ENCODE assay signal across 8 cellular contexts in the genomic region with DNA sequence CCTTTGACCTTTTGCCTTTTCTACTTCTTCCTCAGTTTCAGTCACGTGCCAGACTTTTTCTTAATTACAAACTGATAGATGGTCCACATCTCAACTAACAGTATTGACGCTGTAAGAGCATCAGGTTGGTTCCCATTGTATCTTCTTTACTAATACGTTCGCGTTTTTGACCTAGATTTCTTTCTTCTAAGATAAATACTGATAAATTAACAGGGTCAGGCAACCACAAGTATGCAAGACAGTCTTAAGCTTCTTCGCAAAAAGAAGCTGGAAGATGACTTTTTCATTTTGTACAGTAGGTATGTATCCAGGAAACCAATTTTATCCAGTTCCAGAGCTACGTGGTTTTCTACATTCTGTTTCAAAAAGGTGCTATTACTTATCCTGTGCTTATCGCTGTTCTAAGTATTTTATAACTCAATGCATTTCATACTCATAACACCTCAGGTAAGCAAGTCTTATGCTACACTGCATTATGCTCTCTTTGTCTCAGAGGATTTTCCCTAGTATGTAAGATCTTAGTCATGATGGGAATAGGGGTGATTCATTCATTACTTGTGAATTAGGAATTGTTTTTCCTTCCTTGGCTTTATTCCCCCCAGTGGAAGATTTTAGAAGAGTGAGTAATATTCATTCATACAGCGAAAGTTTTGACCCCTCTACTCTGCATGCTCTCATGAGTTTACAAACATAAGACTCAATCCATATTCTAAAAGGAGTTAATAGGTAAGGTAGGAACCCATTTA. TPM values are rescaled to one million over a fixed set of nuclear protein-coding genes. Genes with fewer than 3 reads are reported as not detected.
A peak's percentile ranks its signal among the peaks of the same experiment; 100 is the strongest.
DNase-seq lines count a peak whose midpoint lies in the region; ATAC-seq and TF ChIP-seq lines count a peak whose summit lies in the region.

No MANE protein-coding gene starts in this region.

- H3K27ac ChIP-seq in WERI-Rb-1, result peak overlapping the region; percentile 95; the same call in 1 of the 2 replicates

- peaks cover 28% of the 10 kb centered on the region for H3K4me1 ChIP-seq in skeletal muscle satellite cell (ENCODE audit: control insufficient read depth, insufficient read depth, low read length)

- H3K9me3 ChIP-seq in WERI-Rb-1 (ENCODE audit: severe bottlenecking) (no peaks in the 10 kb centered on the region), skeletal muscle satellite cell (replicated peaks; ENCODE audit: low read length) (no peaks in the 10 kb centered on the region)

- no peak for DNase-seq in activated T-cell treated with anti-CD3 and anti-CD28 coated beads, Interleukin-2, amount 50 U/mL, for 24 hours
- DNase-seq in activated T-cell treated with anti-CD3 and anti-CD28 coated beads, Interleukin-2, amount 50 U/mL, for 1 hour, result no peak
- DNase-seq in WERI-Rb-1 (no peak), glomerular visceral epithelial cell (ENCODE audit: extremely low spot score) (peak; percentile 48)
- no peak for DNase-seq in activated CD8-positive, alpha-beta memory T cell treated with anti-CD3 and anti-CD28 coated beads for 24 hours

- peaks cover 62% of the 10 kb centered on the region for H3K4me1 Mint-ChIP-seq in activated T-cell treated with anti-CD3 and anti-CD28 coated beads, Interleukin-2, amount 50 U/mL, for 24 hours (ENCODE audit: low read depth)

- peaks cover 49% of the 10 kb centered on the region for H3K36me3 Mint-ChIP-seq in activated T-cell treated with anti-CD3 and anti-CD28 coated beads, Interleukin-2, amount 50 U/mL, for 24 hours (ENCODE audit: low read depth)

- H3K27ac Mint-ChIP-seq in activated T-cell treated with anti-CD3 and anti-CD28 coated beads, Interleukin-2, amount 50 U/mL, for 24 hours, result peak overlapping the region; percentile 98

- peak overlapping the region; percentile 83 for H3K4me2 ChIP-seq in skeletal muscle satellite cell (ENCODE audit: low read length)

- no peaks in the 10 kb centered on the region for H3K27me3 ChIP-seq in WERI-Rb-1 (ENCODE audit: insufficient read depth, low read depth, severe bottlenecking)
- no peaks in the 10 kb centered on the region for H3K27me3 ChIP-seq in skeletal muscle satellite cell (ENCODE audit: control insufficient read depth, insufficient read depth, low read length)

- H3K9ac ChIP-seq in skeletal muscle satellite cell (ENCODE audit: low read depth, low read length), result peak overlapping the region; percentile 94

- ATAC-seq in GM19324 (IDR thresholded peaks at IDR 0.05; ENCODE audit: low FRiP score, unreplicated experiment) (no peak), HG02973 (IDR thresholded peaks at IDR 0.05; ENCODE audit: unreplicated experiment) (no peak)

- H3K4me3 ChIP-seq in WERI-Rb-1 (ENCODE audit: low read depth, low read length) (peak overlapping the region; percentile 57), skeletal muscle satellite cell (ENCODE audit: low read length) (peak overlapping the region; percentile 99)

- no peak for TF ChIP-seq CTCF in WERI-Rb-1 (IDR thresholded peaks at IDR 0.05; ENCODE audit: low read depth, low read length)

- no peaks in the 10 kb centered on the region for H3K9me3 Mint-ChIP-seq in activated T-cell treated with anti-CD3 and anti-CD28 coated beads, Interleukin-2, amount 50 U/mL, for 24 hours

- H3K27me3 Mint-ChIP-seq in activated T-cell treated with anti-CD3 and anti-CD28 coated beads, Interleukin-2, amount 50 U/mL, for 24 hours, result no peaks in the 10 kb centered on the region

- peak overlapping the region; percentile 93 for H3K4me3 Mint-ChIP-seq in activated T-cell treated with anti-CD3 and anti-CD28 coated beads, Interleukin-2, amount 50 U/mL, for 24 hours

- 0 out of 2 replicates have a peak, but pooled peaks cover 2% of the 10 kb centered on the region for H3K36me3 ChIP-seq in WERI-Rb-1
- H3K36me3 ChIP-seq in skeletal muscle satellite cell (ENCODE audit: insufficient read depth, low read length), result no peaks in the 10 kb centered on the region

RNA-seq across cellular contexts. Expression of a gene that starts 1.0 kb away (rescaled TPM):
- 5.9 and 7.1 TPM in 2 replicates for total RNA-seq in skeletal muscle satellite cell (2012; rRNA removed)

RNA-seq across cellular contexts. Expression of a gene that starts 1.0 kb away (rescaled TPM):
- 21.0 and 21.8 TPM in 2 replicates for total RNA-seq in skeletal muscle satellite cell (2012; rRNA removed)

RNA-seq across cellular contexts. Expression of a gene that starts 15.3 kb away (rescaled TPM):
- total RNA-seq in skeletal muscle satellite cell (2012; rRNA removed), result 82.3 and 87.2 TPM in 2 replicates
